10 cellular contexts compared by ENCODE assay signal in the genomic region with DNA sequence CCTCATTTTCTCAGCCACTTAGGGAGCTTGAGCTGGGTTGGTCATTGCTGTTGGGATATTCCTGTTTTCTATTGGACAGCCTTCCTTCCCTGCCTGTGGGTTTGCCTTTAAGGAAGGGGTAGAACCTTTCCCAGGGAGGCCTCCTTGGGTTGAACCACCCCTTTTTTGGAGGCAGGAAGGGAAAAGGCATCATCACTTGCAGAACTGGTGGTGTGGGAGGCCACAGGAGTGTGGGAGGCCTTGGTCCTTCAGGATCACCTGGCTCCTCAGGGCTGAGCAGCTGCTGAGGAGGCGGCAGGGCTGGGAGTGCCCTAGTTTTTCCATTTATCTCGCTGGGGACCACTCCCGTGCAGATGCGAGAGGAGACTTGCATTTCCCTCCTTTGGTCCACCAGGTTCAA. TPM values are rescaled to one million over a fixed set of nuclear protein-coding genes. Genes with fewer than 3 reads are reported as not detected.
A peak's percentile ranks its signal among the peaks of the same experiment; 100 is the strongest.
DNase-seq lines count a peak whose midpoint lies in the region; ATAC-seq and TF ChIP-seq lines count a peak whose summit lies in the region.
"Had no signal": no experiment of that assay in that cellular context is flagged by ENCODE, and none has a peak within 500 bp of the region (broad histone marks: within the 10 kb centered on the region; RNA-seq: fewer than 3 reads in every experiment).

No MANE protein-coding gene starts in this region.

- H3K36me3 Mint-ChIP-seq in T-cell: peaks cover 18% of the 10 kb centered on the region
- peaks cover 25 to 51% of the 10 kb centered on the region in 2 donors for H3K36me3 Mint-ChIP-seq in stimulated activated naive B cell treated with anti-CD40 and anti-IgM and Interleukin-4, amounts not matched to agents 10 μg/mL and 1 μg/mL and 100 μg/mL, for 72 hours

- H2AFZ ChIP-seq in smooth muscle cell (ENCODE audit: low read depth): peak overlapping the region; percentile 28

- no peak overlapping the region for H3K9ac ChIP-seq in smooth muscle cell (ENCODE audit: low read depth)

- CTCF ChIA-PET in T-cell (lab: Charles Lee): interaction anchor here (0.6 to 17.4 kb wide), 12 partner anchors 9 to 147 kb away, joined by 3 to 375 read pairs (median 7); partner anchors contain the start of genes ATXN7L2 (in 2 of the 2) and GNAI3 (in 1 of the 2)

- DNase-seq in NCI-H146 (lab: John Stamatoyannopoulos, UW) (peak; percentile 22), NCI-H146 treated with DMSO at 0.1 percent for 48 hours (lab: John Stamatoyannopoulos, UW; ENCODE audit: unreplicated experiment) (no peak), T-cell (no peak), fibroblast of peridontal ligament (ENCODE audit: extremely low read depth) (peak; percentile 7), smooth muscle cell (lab: John Stamatoyannopoulos, UW; ENCODE audit: unreplicated experiment) (no peak), NCI-H2171 (lab: John Stamatoyannopoulos, UW) (no peak), middle frontal gyrus (ENCODE audit: extremely low spot score, low spot score) (no peak)
- DNase-seq in stimulated activated naive B cell treated with anti-CD40 and anti-IgM and Interleukin-4, amounts not matched to agents 10 μg/mL and 1 μg/mL and 100 μg/mL, for 72 hours: no peak

- H3K9me3 Mint-ChIP-seq in T-cell: no peaks in the 10 kb centered on the region
- no peaks in the 10 kb centered on the region for H3K9me3 Mint-ChIP-seq in stimulated activated naive B cell treated with anti-CD40 and anti-IgM and Interleukin-4, amounts not matched to agents 10 μg/mL and 1 μg/mL and 100 μg/mL, for 72 hours

- no peaks in the 10 kb centered on the region for H3K27me3 Mint-ChIP-seq in T-cell
- no peaks in the 10 kb centered on the region for H3K27me3 Mint-ChIP-seq in stimulated activated naive B cell treated with anti-CD40 and anti-IgM and Interleukin-4, amounts not matched to agents 10 μg/mL and 1 μg/mL and 100 μg/mL, for 72 hours

- no peaks in the 10 kb centered on the region for H3K9me3 ChIP-seq in smooth muscle cell (replicated peaks; ENCODE audit: low read depth)

- H4K20me1 ChIP-seq in smooth muscle cell (ENCODE audit: low read depth): no peaks in the 10 kb centered on the region

- H3K27ac ChIP-seq in smooth muscle cell (ENCODE audit: low read depth): no peak overlapping the region

- TF ChIP-seq CTCF in smooth muscle cell (IDR thresholded peaks at IDR 0.05; ENCODE audit: borderline replicate concordance, insufficient read depth, poor library complexity, severe bottlenecking): no peak

- no peak overlapping the region for H3K27ac Mint-ChIP-seq in T-cell
- no peak overlapping the region for H3K27ac Mint-ChIP-seq in stimulated activated naive B cell treated with anti-CD40 and anti-IgM and Interleukin-4, amounts not matched to agents 10 μg/mL and 1 μg/mL and 100 μg/mL, for 72 hours

- POLR2A ChIA-PET in T-cell (lab: Charles Lee): no interaction called here

- 78% methylated on average over 4 of the region's 4 CpGs for WGBS in smooth muscle cell (ENCODE audit: low lambda C conversion rate)

- peak overlapping the region; percentile 90 to 96 (median 94) for H3K4me3 Mint-ChIP-seq in T-cell
- peak overlapping the region in 1 of 2 donors; percentile 8 for H3K4me3 Mint-ChIP-seq in stimulated activated naive B cell treated with anti-CD40 and anti-IgM and Interleukin-4, amounts not matched to agents 10 μg/mL and 1 μg/mL and 100 μg/mL, for 72 hours

- H3K36me3 ChIP-seq in smooth muscle cell (ENCODE audit: low read depth): no peaks in the 10 kb centered on the region

- H3K27me3 ChIP-seq in smooth muscle cell (ENCODE audit: low read depth): no peaks in the 10 kb centered on the region

- peaks cover 4% of the 10 kb centered on the region for H3K4me1 ChIP-seq in smooth muscle cell (ENCODE audit: low read depth)

- no peak for ATAC-seq in T-cell (replicated peaks in 1 of 4)
- no peak for ATAC-seq in stimulated activated naive B cell treated with anti-CD40 and anti-IgM and Interleukin-4, amounts not matched to agents 10 μg/mL and 1 μg/mL and 100 μg/mL, for 72 hours (replicated peaks)

- peak overlapping the region; percentile 72 for H3K4me2 ChIP-seq in smooth muscle cell

- H3K4me1 Mint-ChIP-seq in T-cell: peaks cover 42 to 53% (median 53%) of the 10 kb centered on the region in 3 donors
- peaks cover 24 to 50% of the 10 kb centered on the region in 2 donors for H3K4me1 Mint-ChIP-seq in stimulated activated naive B cell treated with anti-CD40 and anti-IgM and Interleukin-4, amounts not matched to agents 10 μg/mL and 1 μg/mL and 100 μg/mL, for 72 hours

- no peaks in the 10 kb centered on the region for H3F3A ChIP-seq in smooth muscle cell (ENCODE audit: low read depth)

- H3K4me3 ChIP-seq in smooth muscle cell: no peak overlapping the region

- peaks cover 8% of the 10 kb centered on the region for H3K79me2 ChIP-seq in smooth muscle cell (ENCODE audit: low read depth)

RNA-seq across cellular contexts. Expression of gene CYB561D1, which starts 0.7 kb away (rescaled TPM):
- 10 to 100 TPM; 23.6 to 42.6 (median 39.5) TPM for total RNA-seq in T-cell
- total RNA-seq in smooth muscle cell: 4.5 and 8.6 TPM in 2 replicates
- polyA plus RNA-seq in smooth muscle cell: 5.3 and 7.4 TPM in 2 replicates

RNA-seq across cellular contexts. Expression of gene ATXN7L2, which starts 9.5 kb away (rescaled TPM):
- total RNA-seq in T-cell: 10 to 100 TPM in 4 of 5 donors, 1 to 10 TPM in 1; 9.7 to 13.2 (median 12.5) TPM
- 1.9 and 2.4 TPM in 2 replicates for total RNA-seq in smooth muscle cell
- 5.7 and 6.2 TPM in 2 replicates for polyA plus RNA-seq in smooth muscle cell

RNA-seq across cellular contexts. Expression of gene AMIGO1, which starts 16.3 kb away (rescaled TPM):
- total RNA-seq in T-cell (10 to 100 TPM; 13.2 to 28.2 (median 21.5) TPM), smooth muscle cell (0.31 and 0.99 TPM in 2 replicates)
- 0.93 and 1.4 TPM in 2 replicates for polyA plus RNA-seq in smooth muscle cell
- total RNA-seq: A172 had no signal

RNA-seq across cellular contexts. Expression of gene SYPL2, which starts 26.9 kb away (rescaled TPM):
- total RNA-seq in T-cell (under 1 TPM in 4 of 5 donors, not detected in 1; 0.09 to 0.13 (median 0.11) TPM), smooth muscle cell (0.04 TPM in 1 of 2 replicates, not detected in the other)
- not detected in 2 replicates for polyA plus RNA-seq in smooth muscle cell
- total RNA-seq: A172, mononuclear cell had no signal

RNA-seq across cellular contexts. Expression of gene GPR61, which starts 46.4 kb away (rescaled TPM):
- under 1 TPM; 0.16 to 0.75 (median 0.39) TPM for total RNA-seq in T-cell
- not detected in 2 replicates for total RNA-seq in smooth muscle cell
- 0.37 TPM in 1 of 2 replicates, not detected in the other for polyA plus RNA-seq in smooth muscle cell
- total RNA-seq: A172 had no signal

Comparison
In these comparisons a context has a peak if more than half of its experiments do, and no peak if none do; other contexts are left out.
1. DNase-seq: peak in NCI-H146 (single experiment) and fibroblast of peridontal ligament (single experiment); none in NCI-H146 treated with DMSO at 0.1 percent for 48 hours (single experiment), T-cell (0 of 34), smooth muscle cell (single experiment), stimulated activated naive B cell treated with anti-CD40 and anti-IgM and Interleukin-4, amounts not matched to agents 10 μg/mL and 1 μg/mL and 100 μg/mL, for 72 hours (single experiment), NCI-H2171 (single experiment) and middle frontal gyrus (single experiment).